Comparison of ENCODE assay signal across 1 cellular context in genomic region chr4:158209825-158210807, GRCh38.
TF ChIP-seq lines count a peak whose summit lies in the region.

TSS of gene TMEM144 (plus strand) at chr4:158210486. CDS start at chr4:158212668, 2,182 bp downstream.

TF ChIP-seq in K562, 482 proteins besides CTCF, POLR2A, EP300 and RAD21 (continued from another document and continues in another):
- TF ChIP-seq CREM (IDR thresholded peaks at IDR 0.05; ENCODE audit: low read depth) (peak; percentile 68), POU5F1 (IDR thresholded peaks at IDR 0.05; ENCODE audit: borderline replicate concordance, low read depth, low read length, partially characterized antibody) (no peak), XRCC5 (IDR thresholded peaks at IDR 0.05; ENCODE audit: low read depth, low read length) (peak; percentile 73; the same call in 1 of the 2 replicates), BCLAF1 (IDR thresholded peaks at IDR 0.05; ENCODE audit: borderline replicate concordance in 1 of 2, control insufficient read depth in 1 of 2, low read depth in 2 of 2, low read length in 1 of 2) (no peak), SETDB1 (IDR thresholded peaks at IDR 0.05; ENCODE audit: low read length) (no peak), YY1 (IDR thresholded peaks at IDR 0.05; ENCODE audit: borderline replicate concordance in 1 of 3, control insufficient read depth in 1 of 3, extremely low read depth in 1 of 3, insufficient read depth in 3 of 3, insufficient read length in 1 of 3, insufficient replicate concordance in 2 of 3, low read depth in 1 of 3, low read length in 2 of 3) (peak in 2 of 3 experiments; percentile 55 to 61), MYC (IDR thresholded peaks at IDR 0.05; ENCODE audit: low read depth, low read length) (peak; percentile 46; the same call in 1 of the 2 replicates), MYC (CRISPR knock-in tag; IDR thresholded peaks at IDR 0.05; ENCODE audit: borderline replicate concordance, low read depth) (no peak), HOXB6 (CRISPR knock-in tag; IDR thresholded peaks at IDR 0.05; ENCODE audit: borderline replicate concordance) (no peak), ARID2 (IDR thresholded peaks at IDR 0.05) (no peak), CEBPG (CRISPR knock-in tag; IDR thresholded peaks at IDR 0.05) (no peak), CEBPG (tag; conservative IDR thresholded peaks at IDR 0.05 in 1 of 2, IDR thresholded peaks at IDR 0.05 in 1 of 2) (no peak), ZFP1 (CRISPR knock-in tag; IDR thresholded peaks at IDR 0.05) (no peak), ZSCAN29 (IDR thresholded peaks at IDR 0.05) (no peak), RFX7 (CRISPR knock-in tag; IDR thresholded peaks at IDR 0.05) (no peak), ZBTB8A (IDR thresholded peaks at IDR 0.05; ENCODE audit: partially characterized antibody) (no peak), TCF3 (CRISPR knock-in tag; IDR thresholded peaks at IDR 0.05) (no peak), SP1 (CRISPR knock-in tag; IDR thresholded peaks at IDR 0.05) (peak; percentile 50; the same call in 1 of the 2 replicates), HSF4 (CRISPR knock-in tag; IDR thresholded peaks at IDR 0.05; ENCODE audit: borderline replicate concordance) (no peak), ERF (CRISPR knock-in tag; IDR thresholded peaks at IDR 0.05) (no peak), ZNF76 (CRISPR knock-in tag; IDR thresholded peaks at IDR 0.05; ENCODE audit: borderline replicate concordance) (no peak), HNRNPH1 (optimal IDR thresholded peaks at IDR 0.05; ENCODE audit: low read depth, low read length) (no peak), ADNP (tag; IDR thresholded peaks at IDR 0.05) (no peak), ZNF696 (CRISPR knock-in tag; conservative IDR thresholded peaks at IDR 0.05) (no peak), FOXK1 (CRISPR knock-in tag; IDR thresholded peaks at IDR 0.05; ENCODE audit: borderline replicate concordance) (no peak), BRD4 (IDR thresholded peaks at IDR 0.05) (no peak), TAL1 (IDR thresholded peaks at IDR 0.05) (no peak), BCL6 (CRISPR knock-in tag; IDR thresholded peaks at IDR 0.05) (no peak), SNRNP70 (optimal IDR thresholded peaks at IDR 0.05; ENCODE audit: low read depth, low read length) (no peak), CREBBP (IDR thresholded peaks at IDR 0.05; ENCODE audit: low read depth, low read length) (no peak), DIDO1 (tag; IDR thresholded peaks at IDR 0.05; ENCODE audit: low read depth) (no peak), MAFK (IDR thresholded peaks at IDR 0.05; ENCODE audit: low read length) (0 out of 2 replicates have a peak, but pooled peaks have one; percentile 14), ZBTB1 (CRISPR knock-in tag; IDR thresholded peaks at IDR 0.05; ENCODE audit: borderline replicate concordance, low read depth) (no peak), GTF2F1 (IDR thresholded peaks at IDR 0.05; ENCODE audit: low read depth, low read length) (0 out of 2 replicates have a peak, but pooled peaks have one; percentile 67), SNIP1 (IDR thresholded peaks at IDR 0.05; ENCODE audit: low read depth) (no peak), HNRNPLL (IDR thresholded peaks at IDR 0.05; ENCODE audit: low read depth, low read length, poor library complexity, severe bottlenecking) (peak; percentile 65), OTX1 (CRISPR knock-in tag; IDR thresholded peaks at IDR 0.05) (no peak), ZZZ3 (IDR thresholded peaks at IDR 0.05) (no peak), SMARCE1 (IDR thresholded peaks at IDR 0.05) (peak; percentile 70), KAT8 (IDR thresholded peaks at IDR 0.05; ENCODE audit: low read depth) (no peak), TEAD2 (tag; IDR thresholded peaks at IDR 0.05) (no peak), BHLHE40 (IDR thresholded peaks at IDR 0.05; ENCODE audit: low read length) (peak; percentile 56; the same call in 1 of the 2 replicates), STAT5B (CRISPR knock-in tag; IDR thresholded peaks at IDR 0.05) (no peak), CREB3L1 (IDR thresholded peaks at IDR 0.05; ENCODE audit: borderline replicate concordance, low read depth) (peak; percentile 50; the same call in 1 of the 2 replicates), SMAD3 (CRISPR knock-in tag; conservative IDR thresholded peaks at IDR 0.05) (no peak)
- TF ChIP-seq, protein P1, sequence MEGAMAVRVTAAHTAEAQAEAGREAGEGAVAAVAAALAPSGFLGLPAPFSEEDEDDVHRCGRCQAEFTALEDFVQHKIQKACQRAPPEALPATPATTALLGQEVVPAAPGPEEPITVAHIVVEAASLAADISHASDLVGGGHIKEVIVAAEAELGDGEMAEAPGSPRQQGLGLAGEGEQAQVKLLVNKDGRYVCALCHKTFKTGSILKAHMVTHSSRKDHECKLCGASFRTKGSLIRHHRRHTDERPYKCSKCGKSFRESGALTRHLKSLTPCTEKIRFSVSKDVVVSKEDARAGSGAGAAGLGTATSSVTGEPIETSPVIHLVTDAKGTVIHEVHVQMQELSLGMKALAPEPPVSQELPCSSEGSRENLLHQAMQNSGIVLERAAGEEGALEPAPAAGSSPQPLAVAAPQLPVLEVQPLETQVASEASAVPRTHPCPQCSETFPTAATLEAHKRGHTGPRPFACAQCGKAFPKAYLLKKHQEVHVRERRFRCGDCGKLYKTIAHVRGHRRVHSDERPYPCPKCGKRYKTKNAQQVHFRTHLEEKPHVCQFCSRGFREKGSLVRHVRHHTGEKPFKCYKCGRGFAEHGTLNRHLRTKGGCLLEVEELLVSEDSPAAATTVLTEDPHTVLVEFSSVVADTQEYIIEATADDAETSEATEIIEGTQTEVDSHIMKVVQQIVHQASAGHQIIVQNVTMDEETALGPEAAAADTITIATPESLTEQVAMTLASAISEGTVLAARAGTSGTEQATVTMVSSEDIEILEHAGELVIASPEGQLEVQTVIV (CRISPR knock-in tag; IDR thresholded peaks at IDR 0.05; ENCODE audit: borderline replicate concordance): no peak
- TF ChIP-seq, protein P2, sequence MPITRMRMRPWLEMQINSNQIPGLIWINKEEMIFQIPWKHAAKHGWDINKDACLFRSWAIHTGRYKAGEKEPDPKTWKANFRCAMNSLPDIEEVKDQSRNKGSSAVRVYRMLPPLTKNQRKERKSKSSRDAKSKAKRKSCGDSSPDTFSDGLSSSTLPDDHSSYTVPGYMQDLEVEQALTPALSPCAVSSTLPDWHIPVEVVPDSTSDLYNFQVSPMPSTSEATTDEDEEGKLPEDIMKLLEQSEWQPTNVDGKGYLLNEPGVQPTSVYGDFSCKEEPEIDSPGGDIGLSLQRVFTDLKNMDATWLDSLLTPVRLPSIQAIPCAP (CRISPR knock-in tag; IDR thresholded peaks at IDR 0.05; ENCODE audit: borderline replicate concordance): no peak
- TF ChIP-seq, protein P3, sequence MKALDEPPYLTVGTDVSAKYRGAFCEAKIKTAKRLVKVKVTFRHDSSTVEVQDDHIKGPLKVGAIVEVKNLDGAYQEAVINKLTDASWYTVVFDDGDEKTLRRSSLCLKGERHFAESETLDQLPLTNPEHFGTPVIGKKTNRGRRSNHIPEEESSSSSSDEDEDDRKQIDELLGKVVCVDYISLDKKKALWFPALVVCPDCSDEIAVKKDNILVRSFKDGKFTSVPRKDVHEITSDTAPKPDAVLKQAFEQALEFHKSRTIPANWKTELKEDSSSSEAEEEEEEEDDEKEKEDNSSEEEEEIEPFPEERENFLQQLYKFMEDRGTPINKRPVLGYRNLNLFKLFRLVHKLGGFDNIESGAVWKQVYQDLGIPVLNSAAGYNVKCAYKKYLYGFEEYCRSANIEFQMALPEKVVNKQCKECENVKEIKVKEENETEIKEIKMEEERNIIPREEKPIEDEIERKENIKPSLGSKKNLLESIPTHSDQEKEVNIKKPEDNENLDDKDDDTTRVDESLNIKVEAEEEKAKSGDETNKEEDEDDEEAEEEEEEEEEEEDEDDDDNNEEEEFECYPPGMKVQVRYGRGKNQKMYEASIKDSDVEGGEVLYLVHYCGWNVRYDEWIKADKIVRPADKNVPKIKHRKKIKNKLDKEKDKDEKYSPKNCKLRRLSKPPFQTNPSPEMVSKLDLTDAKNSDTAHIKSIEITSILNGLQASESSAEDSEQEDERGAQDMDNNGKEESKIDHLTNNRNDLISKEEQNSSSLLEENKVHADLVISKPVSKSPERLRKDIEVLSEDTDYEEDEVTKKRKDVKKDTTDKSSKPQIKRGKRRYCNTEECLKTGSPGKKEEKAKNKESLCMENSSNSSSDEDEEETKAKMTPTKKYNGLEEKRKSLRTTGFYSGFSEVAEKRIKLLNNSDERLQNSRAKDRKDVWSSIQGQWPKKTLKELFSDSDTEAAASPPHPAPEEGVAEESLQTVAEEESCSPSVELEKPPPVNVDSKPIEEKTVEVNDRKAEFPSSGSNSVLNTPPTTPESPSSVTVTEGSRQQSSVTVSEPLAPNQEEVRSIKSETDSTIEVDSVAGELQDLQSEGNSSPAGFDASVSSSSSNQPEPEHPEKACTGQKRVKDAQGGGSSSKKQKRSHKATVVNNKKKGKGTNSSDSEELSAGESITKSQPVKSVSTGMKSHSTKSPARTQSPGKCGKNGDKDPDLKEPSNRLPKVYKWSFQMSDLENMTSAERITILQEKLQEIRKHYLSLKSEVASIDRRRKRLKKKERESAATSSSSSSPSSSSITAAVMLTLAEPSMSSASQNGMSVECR (CRISPR knock-in tag; IDR thresholded peaks at IDR 0.05): no peak
